In the genomic region with DNA sequence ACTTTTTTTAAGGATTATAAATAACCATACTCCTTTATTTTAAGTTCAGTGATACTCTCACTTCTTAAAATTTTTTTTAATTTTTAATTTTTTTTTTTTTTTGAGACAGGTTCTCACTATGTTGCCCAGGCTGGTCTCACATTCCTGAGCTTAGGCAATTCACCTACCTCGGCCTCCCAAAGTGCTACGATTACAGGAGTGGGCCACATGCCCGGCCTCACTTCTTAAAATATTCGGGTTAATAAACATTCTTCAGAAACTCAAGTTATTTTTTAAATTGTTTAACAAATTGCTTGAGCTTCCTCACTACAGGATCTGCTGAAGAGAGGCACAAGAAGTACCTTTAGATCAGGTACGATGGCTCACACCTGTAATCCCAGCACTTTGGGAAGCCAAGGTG, we compare ENCODE assay signal across 35 cellular contexts.
"Had no signal": no experiment of that assay in that cellular context is flagged by ENCODE, and none has a peak within 500 bp of the region (broad histone marks: within the 10 kb centered on the region; RNA-seq: fewer than 3 reads in every experiment).

No MANE protein-coding gene starts in this region.

- H3K9me3 ChIP-seq: MG63 had no signal

- H3K4me2 ChIP-seq: KMS-11 had no signal

- DNase-seq: Karpas-422, Kasumi-1, MG63, MM.1S, MV-4-11, NCI-H1048, NCI-H1092, NCI-H1092 treated with DMSO at 0.1 percent for 48 hours, NCI-H1105, NCI-H1105 treated with DMSO at 0.1 percent for 48 hours, NCI-H1417, NCI-H1417 treated with DMSO at 0.1 percent for 48 hours, NCI-H1436, NCI-H1436 treated with DMSO at 0.1 percent for 48 hours, NCI-H146, NCI-H1694, NCI-H1694 treated with DMSO at 0.1 percent for 48 hours, NCI-H187, NCI-H187 treated with DMSO at 0.1 percent for 48 hours, NCI-H1930, NCI-H2029, NCI-H2029 treated with DMSO at 0.1 percent for 48 hours, NCI-H2081, NCI-H2081 treated with DMSO at 0.1 percent for 48 hours, NCI-H2107, NCI-H2171, NCI-H2171 treated with DMSO at 0.1 percent for 48 hours, NCI-H2227 treated with DMSO at 0.1 percent for 48 hours, NCI-H226, NCI-H345, NCI-H446, NCI-H446 treated with DMSO at 0.1 percent for 48 hours, NCI-H510A, NCI-H510A treated with DMSO at 0.1 percent for 48 hours had no signal

- H3K27me3 ChIP-seq: MG63 had no signal

- H3K4me3 ChIP-seq: MG63 had no signal

- H3K36me3 ChIP-seq: MG63 had no signal

- H3K9ac ChIP-seq: KMS-11 had no signal

- H3K27ac ChIP-seq: KMS-11 had no signal
